In the genomic region with DNA sequence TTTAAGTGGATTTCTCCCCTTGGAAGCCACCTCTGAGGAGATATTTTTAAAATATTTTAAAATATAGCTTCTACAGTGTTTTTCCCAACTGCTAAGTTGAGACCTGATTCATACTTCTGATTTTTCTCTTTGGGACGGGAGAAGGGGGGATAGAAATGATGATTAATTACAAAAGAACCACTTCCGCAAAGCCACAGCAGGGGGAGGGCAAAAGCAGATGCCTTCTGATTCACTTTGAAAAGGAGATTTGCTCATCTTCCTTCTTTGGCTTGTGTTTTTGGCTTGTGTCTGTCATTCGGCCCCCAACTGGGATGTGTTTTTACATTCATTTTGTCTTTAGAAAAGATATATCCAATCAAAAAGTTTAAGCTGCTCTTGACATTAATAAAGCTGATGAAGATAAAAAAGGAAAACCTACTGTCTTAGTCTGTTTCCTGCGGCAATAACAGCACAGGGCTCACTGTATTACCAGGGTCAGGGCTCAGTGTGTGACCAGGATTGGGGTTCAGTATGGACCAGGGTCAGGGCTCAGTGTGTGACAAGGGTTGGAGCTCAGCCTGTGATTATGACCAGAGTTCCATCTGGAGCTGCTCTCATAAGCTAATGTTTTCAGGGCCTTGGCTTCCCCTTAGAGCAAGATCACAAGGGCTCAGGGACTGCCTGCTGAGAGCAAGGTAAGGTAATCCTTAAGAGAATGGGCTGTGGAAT, we compare ENCODE assay signal across 9 cellular contexts.
DNase-seq lines count a peak whose midpoint lies in the region; ATAC-seq lines count a peak whose summit lies in the region.
"Had no signal": no experiment of that assay in that cellular context is flagged by ENCODE, and none has a peak within 500 bp of the region (broad histone marks: within the 10 kb centered on the region; RNA-seq: fewer than 3 reads in every experiment).

No MANE protein-coding gene starts in this region.

- H3K9me3 Mint-ChIP-seq in activated T-cell treated with anti-CD3 and anti-CD28 coated beads, Interleukin-2, amount 50 U/mL, for 24 hours, result no peaks in the 10 kb centered on the region
- no peaks in the 10 kb centered on the region for H3K9me3 Mint-ChIP-seq in activated T-cell treated with anti-CD3 and anti-CD28 coated beads, Interleukin-2, amount 50 U/mL, for 72 hours
- no peaks in the 10 kb centered on the region for H3K9me3 Mint-ChIP-seq in stimulated activated memory B cell treated with anti-CD40 and anti-IgM and Interleukin-4, amounts not matched to agents 10 μg/mL and 1 μg/mL and 100 μg/mL, for 72 hours

- H3K4me1 Mint-ChIP-seq in activated T-cell treated with anti-CD3 and anti-CD28 coated beads, Interleukin-2, amount 50 U/mL, for 24 hours (ENCODE audit: low read depth), result peaks cover 9% of the 10 kb centered on the region
- no peaks in the 10 kb centered on the region for H3K4me1 Mint-ChIP-seq in activated T-cell treated with anti-CD3 and anti-CD28 coated beads, Interleukin-2, amount 50 U/mL, for 72 hours (ENCODE audit: low read depth)
- no peaks in the 10 kb centered on the region for H3K4me1 Mint-ChIP-seq in stimulated activated memory B cell treated with anti-CD40 and anti-IgM and Interleukin-4, amounts not matched to agents 10 μg/mL and 1 μg/mL and 100 μg/mL, for 72 hours
- H3K4me1 Mint-ChIP-seq: naive B cell had no signal

- H3K36me3 Mint-ChIP-seq in activated T-cell treated with anti-CD3 and anti-CD28 coated beads, Interleukin-2, amount 50 U/mL, for 24 hours (ENCODE audit: low read depth), result no peaks in the 10 kb centered on the region
- no peaks in the 10 kb centered on the region for H3K36me3 Mint-ChIP-seq in activated T-cell treated with anti-CD3 and anti-CD28 coated beads, Interleukin-2, amount 50 U/mL, for 72 hours (ENCODE audit: insufficient read depth in 2 of 2)
- no peaks in the 10 kb centered on the region for H3K36me3 Mint-ChIP-seq in stimulated activated memory B cell treated with anti-CD40 and anti-IgM and Interleukin-4, amounts not matched to agents 10 μg/mL and 1 μg/mL and 100 μg/mL, for 72 hours
- H3K36me3 Mint-ChIP-seq: naive B cell had no signal

- peak overlapping the region; percentile 58 for H3K27ac Mint-ChIP-seq in activated T-cell treated with anti-CD3 and anti-CD28 coated beads, Interleukin-2, amount 50 U/mL, for 24 hours
- no peak overlapping the region for H3K27ac Mint-ChIP-seq in activated T-cell treated with anti-CD3 and anti-CD28 coated beads, Interleukin-2, amount 50 U/mL, for 72 hours
- no peak overlapping the region for H3K27ac Mint-ChIP-seq in stimulated activated memory B cell treated with anti-CD40 and anti-IgM and Interleukin-4, amounts not matched to agents 10 μg/mL and 1 μg/mL and 100 μg/mL, for 72 hours
- H3K27ac Mint-ChIP-seq: naive B cell had no signal

- peak; percentile 67 for ATAC-seq in HG03196 (IDR thresholded peaks at IDR 0.05; ENCODE audit: unreplicated experiment)
- peak; percentile 49 to 75 for ATAC-seq in activated T-cell treated with anti-CD3 and anti-CD28 coated beads, Interleukin-2, amount 50 U/mL, for 72 hours (replicated peaks in 1 of 2)
- ATAC-seq in stimulated activated memory B cell treated with anti-CD40 and anti-IgM and Interleukin-4, amounts not matched to agents 10 μg/mL and 1 μg/mL and 100 μg/mL, for 72 hours, result peak; percentile 85

- peaks cover 47% of the 10 kb centered on the region for H3K27me3 Mint-ChIP-seq in activated T-cell treated with anti-CD3 and anti-CD28 coated beads, Interleukin-2, amount 50 U/mL, for 24 hours
- H3K27me3 Mint-ChIP-seq in activated T-cell treated with anti-CD3 and anti-CD28 coated beads, Interleukin-2, amount 50 U/mL, for 72 hours (ENCODE audit: low read depth), result peaks cover 32% of the 10 kb centered on the region
- no peaks in the 10 kb centered on the region for H3K27me3 Mint-ChIP-seq in stimulated activated memory B cell treated with anti-CD40 and anti-IgM and Interleukin-4, amounts not matched to agents 10 μg/mL and 1 μg/mL and 100 μg/mL, for 72 hours

- DNase-seq in activated T-cell treated with anti-CD3 and anti-CD28 coated beads, Interleukin-2, amount 50 U/mL, for 24 hours, result no peak
- no peak for DNase-seq in activated T-cell treated with anti-CD3 and anti-CD28 coated beads for 4 hours
- peak; percentile 10 to 14 for DNase-seq in activated T-cell treated with anti-CD3 and anti-CD28 coated beads, Interleukin-2, amount 50 U/mL, for 72 hours
- DNase-seq in HUDEP-2 (lab: John Stamatoyannopoulos, UW; ENCODE audit: unreplicated experiment in 76 of 76), result no peak
- DNase-seq in mucosa of gallbladder (ENCODE audit: low spot score), result no peak
- no peak for DNase-seq in NCI-H2107 (lab: John Stamatoyannopoulos, UW)
- DNase-seq: naive B cell had no signal

- H3K4me3 Mint-ChIP-seq in activated T-cell treated with anti-CD3 and anti-CD28 coated beads, Interleukin-2, amount 50 U/mL, for 24 hours, result no peak overlapping the region
- H3K4me3 Mint-ChIP-seq in activated T-cell treated with anti-CD3 and anti-CD28 coated beads, Interleukin-2, amount 50 U/mL, for 72 hours, result peak overlapping the region; percentile 2 to 17
- H3K4me3 Mint-ChIP-seq in stimulated activated memory B cell treated with anti-CD40 and anti-IgM and Interleukin-4, amounts not matched to agents 10 μg/mL and 1 μg/mL and 100 μg/mL, for 72 hours, result no peak overlapping the region
- H3K4me3 Mint-ChIP-seq: naive B cell had no signal

Comparison
In these comparisons a context has a peak if more than half of its experiments do, and no peak if none do; other contexts are left out.
1. DNase-seq: peak in activated T-cell treated with anti-CD3 and anti-CD28 coated beads, Interleukin-2, amount 50 U/mL, for 72 hours (2 of 2); none in activated T-cell treated with anti-CD3 and anti-CD28 coated beads, Interleukin-2, amount 50 U/mL, for 24 hours (single experiment), activated T-cell treated with anti-CD3 and anti-CD28 coated beads for 4 hours (single experiment), HUDEP-2 (0 of 76), mucosa of gallbladder (single experiment) and NCI-H2107 (single experiment).
2. H3K4me3 Mint-ChIP-seq: peak in activated T-cell treated with anti-CD3 and anti-CD28 coated beads, Interleukin-2, amount 50 U/mL, for 72 hours (2 of 2); none in activated T-cell treated with anti-CD3 and anti-CD28 coated beads, Interleukin-2, amount 50 U/mL, for 24 hours (single experiment) and stimulated activated memory B cell treated with anti-CD40 and anti-IgM and Interleukin-4, amounts not matched to agents 10 μg/mL and 1 μg/mL and 100 μg/mL, for 72 hours (single experiment).
3. Peak in every context shown above with its lines, with median percentiles within 50 percentile points of each other: ATAC-seq.